9 cellular contexts compared by ENCODE assay signal in genomic region chrX:50100188-50100587, GRCh38.
DNase-seq lines count a peak whose midpoint lies in the region; ATAC-seq and TF ChIP-seq lines count a peak whose summit lies in the region.
"Had no signal": no experiment of that assay in that cellular context is flagged by ENCODE, and none has a peak within 500 bp of the region (broad histone marks: within the 10 kb centered on the region; RNA-seq: fewer than 3 reads in every experiment).

No MANE protein-coding gene starts in this region.

- POLR2A ChIA-PET in RWPE1 (lab: Yijun Ruan, JAX; ENCODE audit: low non-redundant PET): no interaction called here

- TF ChIP-seq CTCF in natural killer cell (IDR thresholded peaks at IDR 0.05): peak; percentile 23
- TF ChIP-seq CTCF in RWPE1 (conservative IDR thresholded peaks at IDR 0.05; ENCODE audit: low read depth): no peak

- intact Hi-C loops in natural killer cell (cut with micrococcal nuclease): loop anchor here (1.0 kb wide), 1 partner anchor 480 kb away; no protein-coding TSS in a partner anchor

- peaks cover 0 to 20% of the 10 kb centered on the region in 2 donors for H3K27me3 Mint-ChIP-seq in natural killer cell (ENCODE audit: low read depth in 2 of 2)
- H3K27me3 Mint-ChIP-seq in natural killer cell treated with Interleukin-12 subunit alpha and Interleukin-12 subunit beta and Interleukin-15 and Interleukin-18, amount 100 ng/mL, for 72 hours: peaks cover 0 to 3% of the 10 kb centered on the region in 2 donors

- DNase-seq in natural killer cell (no peak), RWPE1 (ENCODE audit: low spot score) (peak; percentile 4), iPS-NIHi7 (ENCODE audit: extremely low spot score) (peak; percentile 54), NCI-H345 (lab: John Stamatoyannopoulos, UW) (no peak), NK-92 (lab: John Stamatoyannopoulos, UW; ENCODE audit: unreplicated experiment) (no peak)
- no peak for DNase-seq in natural killer cell treated with Interleukin-12 subunit alpha and Interleukin-12 subunit beta and Interleukin-15 and Interleukin-18, amount 100 ng/mL, for 72 hours (ENCODE audit: low spot score)
- DNase-seq in activated CD8-positive, alpha-beta memory T cell treated with anti-CD3 and anti-CD28 coated beads, Interleukin-2, amount 50 U/mL, for 48 hours: no peak
- DNase-seq: NCI-H1105 had no signal

- H3K27ac Mint-ChIP-seq in natural killer cell: no peak overlapping the region
- H3K27ac Mint-ChIP-seq in natural killer cell treated with Interleukin-12 subunit alpha and Interleukin-12 subunit beta and Interleukin-15 and Interleukin-18, amount 100 ng/mL, for 72 hours: no peak overlapping the region

- H3K36me3 Mint-ChIP-seq in natural killer cell: no peaks in the 10 kb centered on the region
- H3K36me3 Mint-ChIP-seq in natural killer cell treated with Interleukin-12 subunit alpha and Interleukin-12 subunit beta and Interleukin-15 and Interleukin-18, amount 100 ng/mL, for 72 hours: no peaks in the 10 kb centered on the region

- no peaks in the 10 kb centered on the region for H3K9me3 Mint-ChIP-seq in natural killer cell
- no peaks in the 10 kb centered on the region for H3K9me3 Mint-ChIP-seq in natural killer cell treated with Interleukin-12 subunit alpha and Interleukin-12 subunit beta and Interleukin-15 and Interleukin-18, amount 100 ng/mL, for 72 hours

- peaks cover 0 to 13% of the 10 kb centered on the region in 2 donors for H3K4me1 Mint-ChIP-seq in natural killer cell
- H3K4me1 Mint-ChIP-seq in natural killer cell treated with Interleukin-12 subunit alpha and Interleukin-12 subunit beta and Interleukin-15 and Interleukin-18, amount 100 ng/mL, for 72 hours (ENCODE audit: low read depth in 2 of 2): peaks cover 0 to 6% of the 10 kb centered on the region in 2 donors

- ATAC-seq in natural killer cell (peak in 2 of 3 donors; percentile 40 to 62), HG02798 (IDR thresholded peaks at IDR 0.05; ENCODE audit: poor library complexity, unreplicated experiment) (no peak)
- ATAC-seq in natural killer cell treated with Interleukin-12 subunit alpha and Interleukin-12 subunit beta and Interleukin-15 and Interleukin-18, amount 100 ng/mL, for 72 hours: no peak

- H3K4me3 Mint-ChIP-seq in natural killer cell: no peak overlapping the region
- H3K4me3 Mint-ChIP-seq in natural killer cell treated with Interleukin-12 subunit alpha and Interleukin-12 subunit beta and Interleukin-15 and Interleukin-18, amount 100 ng/mL, for 72 hours: no peak overlapping the region

- CTCF ChIA-PET in RWPE1 (lab: Yijun Ruan, JAX): interaction anchor here (0.5 kb wide), 1 partner anchor 35 kb away, joined by 3 read pairs; no protein-coding TSS in a partner anchor

- H3K27ac ChIP-seq in RWPE1: no peak overlapping the region

Comparison
In these comparisons a context has a peak if more than half of its experiments do, and no peak if none do; other contexts are left out.
1. ATAC-seq: peak in natural killer cell (2 of 3); none in natural killer cell treated with Interleukin-12 subunit alpha and Interleukin-12 subunit beta and Interleukin-15 and Interleukin-18, amount 100 ng/mL, for 72 hours (0 of 2) and HG02798 (single experiment).
2. DNase-seq: peak in RWPE1 (single experiment) and iPS-NIHi7 (single experiment); none in natural killer cell (single experiment), natural killer cell treated with Interleukin-12 subunit alpha and Interleukin-12 subunit beta and Interleukin-15 and Interleukin-18, amount 100 ng/mL, for 72 hours (single experiment), NCI-H345 (single experiment), NK-92 (single experiment) and activated CD8-positive, alpha-beta memory T cell treated with anti-CD3 and anti-CD28 coated beads, Interleukin-2, amount 50 U/mL, for 48 hours (single experiment).